11 cellular contexts compared by ENCODE assay signal in genomic region chr1:15339580-15339979, GRCh38.
"Had no signal": no experiment of that assay in that cellular context is flagged by ENCODE, and none has a peak within 500 bp of the region (broad histone marks: within the 10 kb centered on the region; RNA-seq: fewer than 3 reads in every experiment).

No MANE protein-coding gene starts in this region.

- H3K27ac ChIP-seq: brain microvascular endothelial cell, left lung, tibial nerve, vagina had no signal

- H3K9me3 ChIP-seq: left lung, tibial nerve, vagina had no signal

- ATAC-seq: left lung had no signal

- DNase-seq: activated naive CD4-positive, alpha-beta T cell treated with Interleukin-2 at 50 U/mL for 16 hours; activated T-cell treated with anti-CD3 and anti-CD28 coated beads for 4 hours; effector memory CD4-positive, alpha-beta T cell; foreskin melanocyte; left lung; stimulated activated CD4-positive, alpha-beta T cell treated with anti-CD3 and anti-CD28 coated beads, Interleukin-12 subunit alpha, Interleukin-12 subunit beta, amount 100 ng/mL, for 4 hours; stimulated activated CD4-positive, alpha-beta T cell treated with anti-CD3 and anti-CD28 coated beads, Interleukin-2, amount 100 ng/mL, for 24 hours; T-helper 9 cell had no signal

- H3K4me3 ChIP-seq: left lung, tibial nerve, vagina had no signal

- H3K27me3 ChIP-seq: brain microvascular endothelial cell, tibial nerve, vagina had no signal

- H3K36me3 ChIP-seq: brain microvascular endothelial cell, left lung, tibial nerve, vagina had no signal
